Comparison of ENCODE assay signal across 24 cellular contexts in genomic region chr5:98121036-98121936, GRCh38.
DNase-seq lines count a peak whose midpoint lies in the region; ATAC-seq and TF ChIP-seq lines count a peak whose summit lies in the region.
"Had no signal": no experiment of that assay in that cellular context is flagged by ENCODE, and none has a peak within 500 bp of the region (broad histone marks: within the 10 kb centered on the region; RNA-seq: fewer than 3 reads in every experiment).

No MANE protein-coding gene starts in this region.

- H4K20me1 ChIP-seq in Karpas-422 (ENCODE audit: insufficient read depth, low read depth, low read length) = no peaks in the 10 kb centered on the region

- no CpG with 5 or more reads among the region's 16 CpGs for WGBS in mesendoderm (ENCODE audit: extremely low coverage, insufficient coverage, low lambda C conversion rate)

- no peak overlapping the region for H2AK5ac ChIP-seq in mesendoderm (ENCODE audit: low read length)

- no peak overlapping the region for H4K5ac ChIP-seq in mesendoderm (ENCODE audit: low read length)

- H3K9me3 Mint-ChIP-seq in CD14-positive monocyte = peaks cover 2 to 18% (median 8%) of the 10 kb centered on the region in 7 donors

- H3K9me3 ChIP-seq in WERI-Rb-1 (ENCODE audit: severe bottlenecking) (peaks cover 3% of the 10 kb centered on the region), Karpas-422 (ENCODE audit: low read length) (no peaks in the 10 kb centered on the region)
- H3K9me3 ChIP-seq: body of pancreas, heart left ventricle had no signal

- H3K4me2 ChIP-seq in mesendoderm (ENCODE audit: low read length) (no peak overlapping the region), Karpas-422 (ENCODE audit: low read depth, low read length, poor library complexity, severe bottlenecking) (no peak overlapping the region)

- H3K79me2 ChIP-seq in mesendoderm (ENCODE audit: control insufficient read depth, insufficient read depth, low read length) (no peaks in the 10 kb centered on the region), Karpas-422 (ENCODE audit: low read length) (no peaks in the 10 kb centered on the region)

- H3K27ac Mint-ChIP-seq in CD14-positive monocyte = no peak overlapping the region
- H3K27ac Mint-ChIP-seq: activated CD8-positive, alpha-beta T cell treated with anti-CD3 and anti-CD28 coated beads, Interleukin-2, amount 10 ng/mL, durations not matched to agents 7 days and 5 days; stimulated activated naive B cell treated with anti-CD40 and anti-IgM and Interleukin-4, amounts not matched to agents 10 μg/mL and 1 μg/mL and 100 μg/mL, for 72 hours had no signal

- H3K18ac ChIP-seq in mesendoderm (ENCODE audit: low read length) = no peak overlapping the region

- no peaks in the 10 kb centered on the region for H3K27me3 Mint-ChIP-seq in CD14-positive monocyte (ENCODE audit: low read depth in 3 of 3)
- H3K27me3 Mint-ChIP-seq: stimulated activated naive B cell treated with anti-CD40 and anti-IgM and Interleukin-4, amounts not matched to agents 10 μg/mL and 1 μg/mL and 100 μg/mL, for 72 hours had no signal

- no peak overlapping the region for H3K56ac ChIP-seq in mesendoderm (ENCODE audit: low read length)

- H3K36me3 Mint-ChIP-seq in CD14-positive monocyte = no peaks in the 10 kb centered on the region
- H3K36me3 Mint-ChIP-seq: stimulated activated naive B cell treated with anti-CD40 and anti-IgM and Interleukin-4, amounts not matched to agents 10 μg/mL and 1 μg/mL and 100 μg/mL, for 72 hours had no signal

- no peaks in the 10 kb centered on the region for H3K79me1 ChIP-seq in mesendoderm (ENCODE audit: low read length)

- H3K27ac ChIP-seq in WERI-Rb-1 = no peak overlapping the region
- no peak overlapping the region for H3K27ac ChIP-seq in mesendoderm (ENCODE audit: low read depth, low read length)
- no peak overlapping the region for H3K27ac ChIP-seq in Karpas-422 (ENCODE audit: low read length)
- H3K27ac ChIP-seq: body of pancreas, epithelial cell of prostate, heart left ventricle had no signal

- H3K27me3 ChIP-seq in H7 (ENCODE audit: control insufficient read depth, insufficient read depth, low read length) (no peaks in the 10 kb centered on the region), WERI-Rb-1 (ENCODE audit: insufficient read depth, low read depth, severe bottlenecking) (no peaks in the 10 kb centered on the region), mesendoderm (ENCODE audit: insufficient read depth, low read length, poor library complexity) (no peaks in the 10 kb centered on the region), Karpas-422 (ENCODE audit: low read length) (no peaks in the 10 kb centered on the region)
- H3K27me3 ChIP-seq: body of pancreas, heart left ventricle had no signal

- H3K9ac ChIP-seq in mesendoderm (ENCODE audit: low read length) (no peak overlapping the region), Karpas-422 (ENCODE audit: low read length) (no peak overlapping the region)

- H3K4me1 ChIP-seq in mesendoderm (ENCODE audit: control insufficient read depth, low read depth, low read length) (no peaks in the 10 kb centered on the region), Karpas-422 (ENCODE audit: low read length) (no peaks in the 10 kb centered on the region)
- H3K4me1 ChIP-seq: body of pancreas, heart left ventricle had no signal

- TF ChIP-seq CTCF in CD14-positive monocyte (IDR thresholded peaks at IDR 0.05) = no peak
- no peak for TF ChIP-seq CTCF in WERI-Rb-1 (IDR thresholded peaks at IDR 0.05; ENCODE audit: low read depth, low read length)

- no peak overlapping the region for H2BK120ac ChIP-seq in mesendoderm (ENCODE audit: low read depth, low read length)

- no peak overlapping the region for H3K4ac ChIP-seq in mesendoderm (ENCODE audit: low read depth, low read length)

- H3K4me3 Mint-ChIP-seq in CD14-positive monocyte = no peak overlapping the region
- H3K4me3 Mint-ChIP-seq: activated CD8-positive, alpha-beta T cell treated with anti-CD3 and anti-CD28 coated beads, Interleukin-2, amount 10 ng/mL, durations not matched to agents 7 days and 5 days; stimulated activated naive B cell treated with anti-CD40 and anti-IgM and Interleukin-4, amounts not matched to agents 10 μg/mL and 1 μg/mL and 100 μg/mL, for 72 hours had no signal

- no peaks in the 10 kb centered on the region for H3K36me3 ChIP-seq in H7 (replicated peaks; ENCODE audit: control insufficient read depth, insufficient read depth, low read length)
- H3K36me3 ChIP-seq in WERI-Rb-1 = no peaks in the 10 kb centered on the region
- H3K36me3 ChIP-seq in mesendoderm (ENCODE audit: control insufficient read depth, insufficient read depth, low read length) = no peaks in the 10 kb centered on the region
- no peaks in the 10 kb centered on the region for H3K36me3 ChIP-seq in Karpas-422 (ENCODE audit: insufficient read depth, low read length)
- H3K36me3 ChIP-seq: heart left ventricle had no signal

- DNase-seq in CD14-positive monocyte (ENCODE audit: low spot score) (peak; percentile 41), H7 (peak; percentile 9), WERI-Rb-1 (peak; percentile 16), mesendoderm (peak; percentile 24), Karpas-422 (no peak)
- no peak for DNase-seq in activated naive CD4-positive, alpha-beta T cell treated with Interleukin-2 at 50 U/mL for 16 hours
- DNase-seq in stimulated activated CD4-positive, alpha-beta T cell treated with anti-CD3 and anti-CD28 coated beads, Interleukin-2, amount 100 ng/mL, for 24 hours = no peak
- DNase-seq: activated CD4-positive, alpha-beta T cell treated with anti-CD3 and anti-CD28 coated beads for 1 hour; activated CD8-positive, alpha-beta T cell treated with anti-CD3 and anti-CD28 coated beads, Interleukin-2, amount 10 ng/mL, durations not matched to agents 7 days and 5 days; activated gamma-delta T cell; activated T-cell treated with anti-CD3 and anti-CD28 coated beads, Interleukin-2, amount 50 U/mL, for 1 hour; body of pancreas; C1 segment of cervical spinal cord; heart left ventricle; NCI-H1694 treated with DMSO at 0.1 percent for 48 hours; occipital lobe; retina; Right ventricle myocardium superior; small intestine; stimulated activated CD4-positive, alpha-beta T cell treated with anti-CD3 and anti-CD28 coated beads, Interleukin-1b, Interleukin-23, amount 100 ng/mL, for 48 hours; stimulated activated naive B cell treated with anti-CD40 and anti-IgM and Interleukin-4, amounts not matched to agents 10 μg/mL and 1 μg/mL and 100 μg/mL, for 72 hours had no signal

- H2BK15ac ChIP-seq in mesendoderm (replicated peaks; ENCODE audit: low read depth) = no peak overlapping the region

- no peak overlapping the region for H2BK5ac ChIP-seq in mesendoderm (ENCODE audit: low read length)

- no peak overlapping the region for H3K23ac ChIP-seq in mesendoderm (ENCODE audit: low read length)

- no peaks in the 10 kb centered on the region for H3K9me2 ChIP-seq in Karpas-422 (replicated peaks; ENCODE audit: insufficient read depth, low read length)

- H3K4me3 ChIP-seq in H7 (ENCODE audit: insufficient read depth, low read depth, low read length) (no peak overlapping the region), WERI-Rb-1 (ENCODE audit: low read depth, low read length) (no peak overlapping the region), mesendoderm (ENCODE audit: low read length) (no peak overlapping the region), Karpas-422 (ENCODE audit: low read length) (no peak overlapping the region)
- H3K4me3 ChIP-seq: body of pancreas, heart left ventricle had no signal

- H3K4me1 Mint-ChIP-seq in CD14-positive monocyte = no peaks in the 10 kb centered on the region
- H3K4me1 Mint-ChIP-seq: stimulated activated naive B cell treated with anti-CD40 and anti-IgM and Interleukin-4, amounts not matched to agents 10 μg/mL and 1 μg/mL and 100 μg/mL, for 72 hours had no signal

- no peak overlapping the region for H4K8ac ChIP-seq in mesendoderm (ENCODE audit: low read depth, low read length)

- no peak overlapping the region for H2AFZ ChIP-seq in Karpas-422 (ENCODE audit: low read length)

- intact Hi-C loops in CD14-positive monocyte (cut with micrococcal nuclease) = no loop called here

- no peak for ATAC-seq in GM21515 (IDR thresholded peaks at IDR 0.05; ENCODE audit: unreplicated experiment)
- ATAC-seq: activated CD8-positive, alpha-beta T cell treated with anti-CD3 and anti-CD28 coated beads, Interleukin-2, amount 10 ng/mL, durations not matched to agents 7 days and 5 days; body of pancreas; heart left ventricle; left lobe of liver; stimulated activated naive B cell treated with anti-CD40 and anti-IgM and Interleukin-4, amounts not matched to agents 10 μg/mL and 1 μg/mL and 100 μg/mL, for 72 hours had no signal

Comparison
In these comparisons a context has a peak if more than half of its experiments do, and no peak if none do; other contexts are left out.
1. DNase-seq: peak in CD14-positive monocyte (single experiment), H7 (single experiment), WERI-Rb-1 (single experiment) and mesendoderm (single experiment); none in activated naive CD4-positive, alpha-beta T cell treated with Interleukin-2 at 50 U/mL for 16 hours (single experiment), stimulated activated CD4-positive, alpha-beta T cell treated with anti-CD3 and anti-CD28 coated beads, Interleukin-2, amount 100 ng/mL, for 24 hours (0 of 2) and Karpas-422 (single experiment).